ENCODE assay signal across 1 cellular context in genomic region chr19:37655689-37656491, GRCh38.
A peak's percentile ranks its signal among the peaks of the same experiment; 100 is the strongest.
TF ChIP-seq lines count a peak whose summit lies in the region.

No MANE protein-coding gene starts in this region.

TF ChIP-seq in GM12878, 131 proteins besides CTCF, POLR2A, EP300 and RAD21 (continued from another document and continues in another):
- peak; percentile 37; the same call in 1 of the 2 replicates for TF ChIP-seq IRF5 (IDR thresholded peaks at IDR 0.05; ENCODE audit: borderline replicate concordance)
- TF ChIP-seq JUND (IDR thresholded peaks at IDR 0.05; ENCODE audit: low read depth, low read length), result no peak
- peak; percentile 47 for TF ChIP-seq RELB (IDR thresholded peaks at IDR 0.05; ENCODE audit: low read depth)
- TF ChIP-seq DPF2 (IDR thresholded peaks at IDR 0.05), result peak; percentile 46; the same call in 1 of the 2 replicates
- TF ChIP-seq ZBTB11 (CRISPR knock-in tag; IDR thresholded peaks at IDR 0.05), result no peak
- TF ChIP-seq KAT2A (conservative IDR thresholded peaks at IDR 0.05; ENCODE audit: control insufficient read depth, low read depth, low read length), result no peak
- no peak for TF ChIP-seq RAD51 (IDR thresholded peaks at IDR 0.05)
- TF ChIP-seq ZNF687 (IDR thresholded peaks at IDR 0.05), result peak; percentile 23; the same call in 1 of the 2 replicates
- TF ChIP-seq CHD4 (IDR thresholded peaks at IDR 0.05), result no peak
- no peak for TF ChIP-seq CEBPZ (IDR thresholded peaks at IDR 0.05; ENCODE audit: low read depth, low read length)
- no peak for TF ChIP-seq EZH2 (IDR thresholded peaks at IDR 0.05; ENCODE audit: borderline replicate concordance, control insufficient read depth, low read depth, low read length)
- TF ChIP-seq RCOR1 (conservative IDR thresholded peaks at IDR 0.05; ENCODE audit: low read depth, low read length), result no peak
- TF ChIP-seq YBX1 (IDR thresholded peaks at IDR 0.05), result no peak
- no peak for TF ChIP-seq NFXL1 (IDR thresholded peaks at IDR 0.05; ENCODE audit: borderline replicate concordance)
- no peak for TF ChIP-seq SMAD1 (IDR thresholded peaks at IDR 0.05; ENCODE audit: low read depth, partially characterized antibody)
- no peak for TF ChIP-seq NR2C2 (IDR thresholded peaks at IDR 0.05; ENCODE audit: borderline replicate concordance, control insufficient read depth, insufficient read length, low read depth)
- no peak for TF ChIP-seq HCFC1 (IDR thresholded peaks at IDR 0.05; ENCODE audit: low read length)
- no peak for TF ChIP-seq SIN3A (IDR thresholded peaks at IDR 0.05; ENCODE audit: low read depth, low read length)
- TF ChIP-seq RFX5 (IDR thresholded peaks at IDR 0.05; ENCODE audit: low read depth, low read length), result no peak
- peak; percentile 73 for TF ChIP-seq RUNX3 (IDR thresholded peaks at IDR 0.05; ENCODE audit: low read length)
- peak; percentile 96 for TF ChIP-seq PKNOX1 (IDR thresholded peaks at IDR 0.05)
- TF ChIP-seq CREM (IDR thresholded peaks at IDR 0.05; ENCODE audit: low read depth), result no peak
- TF ChIP-seq ZSCAN29 (IDR thresholded peaks at IDR 0.05), result no peak
- TF ChIP-seq NFYA (IDR thresholded peaks at IDR 0.05; ENCODE audit: borderline replicate concordance, low read depth, low read length), result no peak
- peak; percentile 40; the same call in 1 of the 2 replicates for TF ChIP-seq NR2C1 (IDR thresholded peaks at IDR 0.05)
- TF ChIP-seq SUZ12 (IDR thresholded peaks at IDR 0.05; ENCODE audit: unreplicated experiment), result no peak
- no peak for TF ChIP-seq CUX1 (IDR thresholded peaks at IDR 0.05; ENCODE audit: insufficient replicate concordance, low read depth, low read length)
- no peak for TF ChIP-seq MTA2 (IDR thresholded peaks at IDR 0.05; ENCODE audit: low read depth)
- 0 out of 2 replicates have a peak, but pooled peaks have one; percentile 57 for TF ChIP-seq POLR2AphosphoS5 (IDR thresholded peaks at IDR 0.05; ENCODE audit: low read length)
- peak; percentile 22; the same call in 1 of the 2 replicates for TF ChIP-seq LARP7 (IDR thresholded peaks at IDR 0.05)
- TF ChIP-seq PAX8 (IDR thresholded peaks at IDR 0.05), result no peak
- TF ChIP-seq ATF3 (IDR thresholded peaks at IDR 0.05; ENCODE audit: borderline replicate concordance, extremely low read depth, low read depth, low read length), result no peak
- no peak for TF ChIP-seq ATF7 (IDR thresholded peaks at IDR 0.05; ENCODE audit: low read depth)
- TF ChIP-seq NKRF (conservative IDR thresholded peaks at IDR 0.05), result 0 out of 2 replicates have a peak, but pooled peaks have one; percentile 20
- TF ChIP-seq BMI1 (IDR thresholded peaks at IDR 0.05; ENCODE audit: borderline replicate concordance), result no peak
- TF ChIP-seq ESRRA (IDR thresholded peaks at IDR 0.05; ENCODE audit: low read length), result no peak
